Comparison of ENCODE assay signal across 16 cellular contexts in the genomic region with DNA sequence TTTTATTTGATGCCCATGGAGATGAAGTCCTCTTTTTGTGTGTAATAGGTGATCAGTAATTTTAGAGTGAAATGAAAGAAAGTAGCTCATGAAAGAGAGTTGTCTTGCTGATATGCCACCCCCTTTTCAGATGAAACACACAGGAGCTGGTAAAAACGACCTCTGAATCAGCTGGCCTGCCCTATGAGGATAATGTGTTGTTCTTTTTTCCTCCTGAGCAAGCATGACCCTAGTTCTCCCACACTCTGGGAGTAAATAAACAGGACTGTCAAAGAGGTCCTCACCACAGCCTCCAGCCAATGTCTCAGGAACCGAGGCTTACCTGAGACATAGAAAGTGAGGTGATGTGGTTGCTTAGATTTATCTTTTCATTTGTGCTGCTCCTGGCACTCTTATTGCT. TPM values are rescaled to one million over a fixed set of nuclear protein-coding genes. Genes with fewer than 3 reads are reported as not detected.
DNase-seq lines count a peak whose midpoint lies in the region; ATAC-seq and TF ChIP-seq lines count a peak whose summit lies in the region.
"Had no signal": no experiment of that assay in that cellular context is flagged by ENCODE, and none has a peak within 500 bp of the region (broad histone marks: within the 10 kb centered on the region; RNA-seq: fewer than 3 reads in every experiment).

No MANE protein-coding gene starts in this region.

- peaks cover 11% of the 10 kb centered on the region for H3K27me3 Mint-ChIP-seq in GM23338 (ENCODE audit: insufficient read depth, low read depth, poor library complexity)
- H3K27me3 Mint-ChIP-seq in nephron (ENCODE audit: low read depth) = peaks cover 38% of the 10 kb centered on the region
- H3K27me3 Mint-ChIP-seq in natural killer cell treated with Interleukin-12 subunit alpha and Interleukin-12 subunit beta and Interleukin-15 and Interleukin-18, amount 100 ng/mL, for 72 hours = peaks cover 42 to 61% of the 10 kb centered on the region in 2 donors
- peaks cover 75% of the 10 kb centered on the region for H3K27me3 Mint-ChIP-seq in activated T-cell treated with anti-CD3 and anti-CD28 coated beads, Interleukin-2, amount 50 U/mL, for 24 hours

- no peaks in the 10 kb centered on the region for H3K36me3 Mint-ChIP-seq in GM23338 (ENCODE audit: low read depth)
- H3K36me3 Mint-ChIP-seq in nephron (ENCODE audit: low read depth) = no peaks in the 10 kb centered on the region
- H3K36me3 Mint-ChIP-seq in natural killer cell treated with Interleukin-12 subunit alpha and Interleukin-12 subunit beta and Interleukin-15 and Interleukin-18, amount 100 ng/mL, for 72 hours = no peaks in the 10 kb centered on the region
- no peaks in the 10 kb centered on the region for H3K36me3 Mint-ChIP-seq in activated T-cell treated with anti-CD3 and anti-CD28 coated beads, Interleukin-2, amount 50 U/mL, for 24 hours (ENCODE audit: low read depth)
- H3K36me3 Mint-ChIP-seq: CD4-positive, CD25-positive, alpha-beta regulatory T cell had no signal

- intact Hi-C loops in tibial artery (cut with DNase I; ENCODE audit: low total_unique reads) = no loop called here

- H3K27ac Mint-ChIP-seq in GM23338 (no peak overlapping the region), nephron (peak overlapping the region; percentile 73 to 87 (median 87))
- no peak overlapping the region for H3K27ac Mint-ChIP-seq in natural killer cell treated with Interleukin-12 subunit alpha and Interleukin-12 subunit beta and Interleukin-15 and Interleukin-18, amount 100 ng/mL, for 72 hours
- H3K27ac Mint-ChIP-seq in activated T-cell treated with anti-CD3 and anti-CD28 coated beads, Interleukin-2, amount 50 U/mL, for 24 hours = no peak overlapping the region
- H3K27ac Mint-ChIP-seq: CD4-positive, CD25-positive, alpha-beta regulatory T cell; H9 had no signal

- H3K4me2 ChIP-seq in GM23338 = no peak overlapping the region
- H3K4me2 ChIP-seq: BLaER1 treated with 17β-estradiol and CSF1 and Interleukin-3, amounts not matched to agents 10 nM and 100 nM had no signal

- H2AFZ ChIP-seq in GM23338 = 0 out of 2 replicates have a peak overlapping the region, but pooled peaks have one; percentile 97

- H3K9me3 ChIP-seq in tibial artery = no peaks in the 10 kb centered on the region
- H3K9me3 ChIP-seq: BLaER1 treated with 17β-estradiol and CSF1 and Interleukin-3, amounts not matched to agents 10 nM and 100 nM had no signal

- H3K79me2 ChIP-seq in GM23338 (replicated peaks; ENCODE audit: insufficient read depth) = no peaks in the 10 kb centered on the region

- H4K20me1 ChIP-seq in GM23338 (replicated peaks; ENCODE audit: insufficient read depth) = no peaks in the 10 kb centered on the region
- H4K20me1 ChIP-seq: BLaER1 treated with 17β-estradiol and CSF1 and Interleukin-3, amounts not matched to agents 10 nM and 100 nM had no signal

- peaks cover 64% of the 10 kb centered on the region for H3K27me3 ChIP-seq in GM23338 (ENCODE audit: insufficient read depth)
- H3K27me3 ChIP-seq in tibial artery = peaks cover 0 to 10% of the 10 kb centered on the region in 2 donors
- H3K27me3 ChIP-seq: BLaER1 treated with 17β-estradiol and CSF1 and Interleukin-3, amounts not matched to agents 10 nM and 100 nM had no signal

- no peak overlapping the region for H3K4me3 Mint-ChIP-seq in GM23338
- H3K4me3 Mint-ChIP-seq in nephron = no peak overlapping the region
- no peak overlapping the region for H3K4me3 Mint-ChIP-seq in natural killer cell treated with Interleukin-12 subunit alpha and Interleukin-12 subunit beta and Interleukin-15 and Interleukin-18, amount 100 ng/mL, for 72 hours
- H3K4me3 Mint-ChIP-seq in activated T-cell treated with anti-CD3 and anti-CD28 coated beads, Interleukin-2, amount 50 U/mL, for 24 hours = no peak overlapping the region
- H3K4me3 Mint-ChIP-seq: CD4-positive, CD25-positive, alpha-beta regulatory T cell; H9 had no signal

- H3K4me3 ChIP-seq in GM23338 (0 out of 2 replicates have a peak overlapping the region, but pooled peaks have one; percentile 70), tibial artery (no peak overlapping the region)
- H3K4me3 ChIP-seq: BLaER1 treated with 17β-estradiol and CSF1 and Interleukin-3, amounts not matched to agents 10 nM and 100 nM had no signal

- DNase-seq in GM23338 (ENCODE audit: low spot score) (no peak), kidney tubule cell (ENCODE audit: low spot score) (peak; percentile 37), renal cortical epithelial cell (ENCODE audit: low read depth) (peak; percentile 86), dermis blood vessel endothelial cell (no peak), tibial artery (no peak)
- no peak for DNase-seq in natural killer cell treated with Interleukin-12 subunit alpha and Interleukin-12 subunit beta and Interleukin-15 and Interleukin-18, amount 100 ng/mL, for 72 hours (ENCODE audit: low spot score)
- no peak for DNase-seq in activated T-cell treated with anti-CD3 and anti-CD28 coated beads, Interleukin-2, amount 50 U/mL, for 24 hours
- DNase-seq: CD4-positive, CD25-positive, alpha-beta regulatory T cell; DMS79; GOT3; H9 had no signal

- H3K4me1 Mint-ChIP-seq in GM23338 (peaks cover 11% of the 10 kb centered on the region; the same call in 2 of the 3 replicates), nephron (peaks cover 11% of the 10 kb centered on the region)
- no peaks in the 10 kb centered on the region for H3K4me1 Mint-ChIP-seq in natural killer cell treated with Interleukin-12 subunit alpha and Interleukin-12 subunit beta and Interleukin-15 and Interleukin-18, amount 100 ng/mL, for 72 hours (ENCODE audit: low read depth in 2 of 2)
- H3K4me1 Mint-ChIP-seq in activated T-cell treated with anti-CD3 and anti-CD28 coated beads, Interleukin-2, amount 50 U/mL, for 24 hours (ENCODE audit: low read depth) = peaks cover 6% of the 10 kb centered on the region

- ATAC-seq in GM23338 = no peak
- ATAC-seq in natural killer cell treated with Interleukin-12 subunit alpha and Interleukin-12 subunit beta and Interleukin-15 and Interleukin-18, amount 100 ng/mL, for 72 hours = no peak

- H3K4me1 ChIP-seq in GM23338 (ENCODE audit: insufficient read depth) (peaks cover 2% of the 10 kb centered on the region), tibial artery (no peaks in the 10 kb centered on the region)
- H3K4me1 ChIP-seq: BLaER1 treated with 17β-estradiol and CSF1 and Interleukin-3, amounts not matched to agents 10 nM and 100 nM had no signal

- H3K36me3 ChIP-seq in GM23338 (ENCODE audit: insufficient read depth) (no peaks in the 10 kb centered on the region), tibial artery (no peaks in the 10 kb centered on the region)
- H3K36me3 ChIP-seq: BLaER1 treated with 17β-estradiol and CSF1 and Interleukin-3, amounts not matched to agents 10 nM and 100 nM had no signal

- TF ChIP-seq CTCF in GM23338 (conservative IDR thresholded peaks at IDR 0.05; ENCODE audit: low read depth in 2 of 2) (no peak), nephron (IDR thresholded peaks at IDR 0.05; ENCODE audit: unreplicated experiment in 3 of 3) (no peak), tibial artery (IDR thresholded peaks at IDR 0.05) (no peak)

- no peak overlapping the region for H3K27ac ChIP-seq in GM23338 (ENCODE audit: low read depth)
- H3K27ac ChIP-seq in tibial artery = no peak overlapping the region
- H3K27ac ChIP-seq: BLaER1 treated with 17β-estradiol and CSF1 and Interleukin-3, amounts not matched to agents 10 nM and 100 nM had no signal

- 0 out of 2 replicates have a peak, but pooled peaks cover 4% of the 10 kb centered on the region for H3K9me2 ChIP-seq in GM23338 (ENCODE audit: insufficient read depth)

- H3K9me3 Mint-ChIP-seq in GM23338 = no peaks in the 10 kb centered on the region
- no peaks in the 10 kb centered on the region for H3K9me3 Mint-ChIP-seq in nephron
- no peaks in the 10 kb centered on the region for H3K9me3 Mint-ChIP-seq in natural killer cell treated with Interleukin-12 subunit alpha and Interleukin-12 subunit beta and Interleukin-15 and Interleukin-18, amount 100 ng/mL, for 72 hours
- no peaks in the 10 kb centered on the region for H3K9me3 Mint-ChIP-seq in activated T-cell treated with anti-CD3 and anti-CD28 coated beads, Interleukin-2, amount 50 U/mL, for 24 hours
- H3K9me3 Mint-ChIP-seq: H9 had no signal

- 0 out of 2 replicates have a peak, but pooled peaks cover 2% of the 10 kb centered on the region for H3F3A ChIP-seq in GM23338 (replicated peaks; ENCODE audit: low read depth)

TF ChIP-seq in GM23338, 12 proteins besides CTCF, POLR2A, EP300 and RAD21 (continues in another document):
- TF ChIP-seq STAT1 (IDR thresholded peaks at IDR 0.05; ENCODE audit: unreplicated experiment) (no peak), ZNF331 (CRISPR knock-in tag; IDR thresholded peaks at IDR 0.05; ENCODE audit: low read depth) (no peak), CREB1 (CRISPR knock-in tag; IDR thresholded peaks at IDR 0.05; ENCODE audit: low read depth) (no peak), EZH2phosphoT487 (IDR thresholded peaks at IDR 0.05; ENCODE audit: unreplicated experiment) (no peak), NANOG (IDR thresholded peaks at IDR 0.05; ENCODE audit: borderline replicate concordance) (no peak), EZH2 (IDR thresholded peaks at IDR 0.05; ENCODE audit: low read depth, unreplicated experiment) (no peak), ZNF114 (CRISPR knock-in tag; IDR thresholded peaks at IDR 0.05) (no peak)
- TF ChIP-seq, protein P1, sequence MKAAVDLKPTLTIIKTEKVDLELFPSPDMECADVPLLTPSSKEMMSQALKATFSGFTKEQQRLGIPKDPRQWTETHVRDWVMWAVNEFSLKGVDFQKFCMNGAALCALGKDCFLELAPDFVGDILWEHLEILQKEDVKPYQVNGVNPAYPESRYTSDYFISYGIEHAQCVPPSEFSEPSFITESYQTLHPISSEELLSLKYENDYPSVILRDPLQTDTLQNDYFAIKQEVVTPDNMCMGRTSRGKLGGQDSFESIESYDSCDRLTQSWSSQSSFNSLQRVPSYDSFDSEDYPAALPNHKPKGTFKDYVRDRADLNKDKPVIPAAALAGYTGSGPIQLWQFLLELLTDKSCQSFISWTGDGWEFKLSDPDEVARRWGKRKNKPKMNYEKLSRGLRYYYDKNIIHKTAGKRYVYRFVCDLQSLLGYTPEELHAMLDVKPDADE (IDR thresholded peaks at IDR 0.05) = no peak

RNA-seq across cellular contexts. Expression of a gene that starts 29.5 kb away (rescaled TPM):
- total RNA-seq in GM23338 (2014; rRNA removed; shearing (Covaris generic)) = not detected in 2 replicates
- 0.14 TPM in 1 of 2 replicates, not detected in the other for polyA plus RNA-seq in GM23338 (2016; fragmentation: Nextera tagmentation; extraction: Ambion mirVana)
- total RNA-seq in renal cortical epithelial cell (not detected in 2 replicates), dermis blood vessel endothelial cell (not detected in 2 replicates)
- total RNA-seq in natural killer cell treated with Interleukin-12 subunit alpha and Interleukin-12 subunit beta and Interleukin-15 and Interleukin-18, amount 100 ng/mL, for 72 hours = not detected
- total RNA-seq: A172; CD4-positive, CD25-positive, alpha-beta regulatory T cell; G401; H9; HT1080 had no signal
- polyA plus RNA-seq: CD4-positive, CD25-positive, alpha-beta regulatory T cell had no signal

RNA-seq across cellular contexts. Expression of a gene that starts 39.5 kb away (rescaled TPM):
- total RNA-seq in GM23338 (2014; rRNA removed; shearing (Covaris generic)) = not detected in 2 replicates
- not detected in 2 replicates for polyA plus RNA-seq in GM23338 (2016; fragmentation: Nextera tagmentation; extraction: Ambion mirVana)
- total RNA-seq in renal cortical epithelial cell (not detected in 2 replicates), dermis blood vessel endothelial cell (not detected in 2 replicates)
- total RNA-seq in natural killer cell treated with Interleukin-12 subunit alpha and Interleukin-12 subunit beta and Interleukin-15 and Interleukin-18, amount 100 ng/mL, for 72 hours = not detected
- total RNA-seq: A172; CD4-positive, CD25-positive, alpha-beta regulatory T cell; G401; H9; HT1080 had no signal
- polyA plus RNA-seq: CD4-positive, CD25-positive, alpha-beta regulatory T cell had no signal

Comparison
In these comparisons a context has a peak if more than half of its experiments do, and no peak if none do; other contexts are left out.
1. DNase-seq: peak in kidney tubule cell (single experiment) and renal cortical epithelial cell (single experiment); none in GM23338 (single experiment), dermis blood vessel endothelial cell (single experiment), natural killer cell treated with Interleukin-12 subunit alpha and Interleukin-12 subunit beta and Interleukin-15 and Interleukin-18, amount 100 ng/mL, for 72 hours (single experiment), tibial artery (0 of 2) and activated T-cell treated with anti-CD3 and anti-CD28 coated beads, Interleukin-2, amount 50 U/mL, for 24 hours (single experiment).
2. H3K27ac Mint-ChIP-seq: peak in nephron (3 of 3); none in GM23338 (single experiment), natural killer cell treated with Interleukin-12 subunit alpha and Interleukin-12 subunit beta and Interleukin-15 and Interleukin-18, amount 100 ng/mL, for 72 hours (0 of 2) and activated T-cell treated with anti-CD3 and anti-CD28 coated beads, Interleukin-2, amount 50 U/mL, for 24 hours (single experiment).